ENCODE assay signal across 24 cellular contexts in genomic region chr16:5017678-5017969, GRCh38. TPM values are rescaled to one million over a fixed set of nuclear protein-coding genes. Genes with fewer than 3 reads are reported as not detected.
DNase-seq lines count a peak whose midpoint lies in the region; ATAC-seq, FAIRE-seq and TF ChIP-seq lines count a peak whose summit lies in the region.
"Had no signal": no experiment of that assay in that cellular context is flagged by ENCODE, and none has a peak within 500 bp of the region (broad histone marks: within the 10 kb centered on the region; RNA-seq: fewer than 3 reads in every experiment).

No MANE protein-coding gene starts in this region.

- H3K9me3 ChIP-seq in MG63, result no peaks in the 10 kb centered on the region

- FAIRE-seq in GM12892 (lab: Jason Lieb, UNC), result no peak
- FAIRE-seq: GM12891, H1 had no signal

- CTCF ChIA-PET in WTC11 (lab: Charles Lee), result no interaction called here

- TF ChIP-seq CTCF in dorsolateral prefrontal cortex (IDR thresholded peaks at IDR 0.05 in 54 of 56, conservative IDR thresholded peaks at IDR 0.05 in 2 of 56; ENCODE audit: low read depth in 1 of 56, partially characterized antibody in 56 of 56), result no peak
- TF ChIP-seq CTCF in WTC11 (IDR thresholded peaks at IDR 0.05), result no peak

- intact Hi-C loops in dorsolateral prefrontal cortex (cut with DNase I), result no loop called here

- H3K4me3 Mint-ChIP-seq in WTC11, result no peak overlapping the region
- H3K4me3 Mint-ChIP-seq: CD4-positive, alpha-beta memory T cell had no signal

- no peaks in the 10 kb centered on the region for H3K4me1 Mint-ChIP-seq in WTC11
- H3K4me1 Mint-ChIP-seq: CD4-positive, alpha-beta memory T cell had no signal

- H3K27me3 ChIP-seq in dorsolateral prefrontal cortex (no peaks in the 10 kb centered on the region), MG63 (no peaks in the 10 kb centered on the region)

- no peaks in the 10 kb centered on the region; the same call in 1 of the 2 replicates for H3K27me3 Mint-ChIP-seq in WTC11 (ENCODE audit: low read depth)

- peaks cover 3% of the 10 kb centered on the region; the same call in 1 of the 2 replicates for H3K9me3 Mint-ChIP-seq in WTC11

- H3K4me3 ChIP-seq in dorsolateral prefrontal cortex (no peak overlapping the region), MG63 (no peak overlapping the region)
- H3K4me3 ChIP-seq: GM23248 had no signal

- no peak for ATAC-seq in WTC11

- peak overlapping the region; percentile 85 for H3K27ac ChIP-seq in angular gyrus (ENCODE audit: low read depth, low read length)
- H3K27ac ChIP-seq in caudate nucleus (ENCODE audit: low read depth, low read length), result peak overlapping the region; percentile 93
- peak overlapping the region; percentile 54 to 99 (median 91) for H3K27ac ChIP-seq in dorsolateral prefrontal cortex
- peak overlapping the region; percentile 90 for H3K27ac ChIP-seq in substantia nigra (ENCODE audit: low read depth, low read length, poor library complexity, severe bottlenecking)
- H3K27ac ChIP-seq: GM23248 had no signal

- H3K27ac Mint-ChIP-seq in WTC11, result no peak overlapping the region
- H3K27ac Mint-ChIP-seq: CD4-positive, alpha-beta memory T cell had no signal

- H3K36me3 Mint-ChIP-seq in WTC11, result no peaks in the 10 kb centered on the region
- H3K36me3 Mint-ChIP-seq: CD4-positive, alpha-beta memory T cell had no signal

- POLR2A ChIA-PET in WTC11 (lab: Charles Lee), result interaction anchor here (1.0 kb wide), 1 partner anchor 19 kb away, joined by 4 read pairs; no protein-coding TSS in a partner anchor

- TF ChIP-seq POLR2A in GM12892 (IDR thresholded peaks at IDR 0.05; ENCODE audit: low read depth, low read length), result no peak

- H3K36me3 ChIP-seq in MG63, result no peaks in the 10 kb centered on the region

- DNase-seq in caudate nucleus (lab: John Stamatoyannopoulos, UW) (no peak), dorsolateral prefrontal cortex (no peak), substantia nigra (lab: John Stamatoyannopoulos, UW) (no peak), MG63 (no peak), GM12892 (ENCODE audit: insufficient read length) (no peak), SKM-1 (lab: John Stamatoyannopoulos, UW; ENCODE audit: unreplicated experiment) (no peak), WTC11 (ENCODE audit: low spot score) (no peak)
- DNase-seq: Calu3; CD4-positive, alpha-beta memory T cell; COR-L47; DMS53; DMS79 treated with DMSO at 0.1 percent for 48 hours; GF-D8; GM23248; H7; HCEC 1CT had no signal

TF ChIP-seq in WTC11, 78 proteins besides CTCF, POLR2A, EP300 and RAD21 (continues in another document):
- no peak for TF ChIP-seq ATF6 (CRISPR knock-in tag; IDR thresholded peaks at IDR 0.05)
- no peak for TF ChIP-seq MXD4 (CRISPR knock-in tag; IDR thresholded peaks at IDR 0.05; ENCODE audit: borderline replicate concordance)
- no peak for TF ChIP-seq ZMAT4 (CRISPR knock-in tag; IDR thresholded peaks at IDR 0.05)
- no peak for TF ChIP-seq ZNF425 (CRISPR knock-in tag; conservative IDR thresholded peaks at IDR 0.05)
- no peak for TF ChIP-seq FOXP4 (CRISPR knock-in tag; IDR thresholded peaks at IDR 0.05)
- TF ChIP-seq NFE2L1 (CRISPR knock-in tag; IDR thresholded peaks at IDR 0.05), result no peak
- TF ChIP-seq STAT6 (CRISPR knock-in tag; conservative IDR thresholded peaks at IDR 0.05; ENCODE audit: low read depth), result no peak

RNA-seq across cellular contexts. Expression of gene NAGPA, which starts 16.1 kb away (rescaled TPM):
- total RNA-seq in dorsolateral prefrontal cortex (10 to 100 TPM; 29.1 to 81.0 (median 49.0) TPM), WTC11 (2021) (9.3 to 12.5 TPM (median 10.7 TPM) in 3 replicates)
- total RNA-seq in MG63 (2014; rRNA removed; shearing (Covaris generic); ENCODE audit: low replicate concordance), result 43.8 and 55.4 TPM in 2 replicates
- polyA plus RNA-seq in GM12892 (2012; ENCODE audit: missing spikeins), result 4.3 TPM

RNA-seq across cellular contexts. Expression of gene C16orf89, which starts 48.1 kb away (rescaled TPM):
- 10 to 100 TPM in 116 of 120 experiments, 1 to 10 TPM in 4; 7.8 to 64.9 (median 22.1) TPM for total RNA-seq in dorsolateral prefrontal cortex
- not detected in 2 replicates for total RNA-seq in MG63 (2014; rRNA removed; shearing (Covaris generic); ENCODE audit: low replicate concordance)
- polyA plus RNA-seq in GM12892 (2012; ENCODE audit: missing spikeins), result 0.23 TPM
- total RNA-seq in WTC11 (2021), result 1.4 to 1.8 TPM (median 1.8 TPM) in 3 replicates
- total RNA-seq: A172; A673; Calu3; CD4-positive, alpha-beta memory T cell; Daoy; G401; GM23248 had no signal
- polyA plus RNA-seq: BJ; CD4-positive, alpha-beta memory T cell; GM23248 had no signal

RNA-seq across cellular contexts. Expression of gene ALG1, which starts 54.0 kb away (rescaled TPM):
- total RNA-seq in dorsolateral prefrontal cortex (10 to 100 TPM; 14.4 to 28.9 (median 21.0) TPM), WTC11 (2021) (25.7 to 31.4 TPM (median 26.2 TPM) in 3 replicates)
- total RNA-seq in MG63 (2014; rRNA removed; shearing (Covaris generic); ENCODE audit: low replicate concordance), result 30.4 and 53.2 TPM in 2 replicates
- 8.6 TPM for polyA plus RNA-seq in GM12892 (2012; ENCODE audit: missing spikeins)

RNA-seq across cellular contexts. Expression of gene SEC14L5, which starts 59.5 kb away (rescaled TPM):
- total RNA-seq in dorsolateral prefrontal cortex (100 to 1,000 TPM in 6 of 120 experiments, 10 to 100 TPM in 114; 34.5 to 145 (median 61.7) TPM), WTC11 (2021) (2.1 to 2.4 TPM (median 2.3 TPM) in 3 replicates)
- total RNA-seq in MG63 (2014; rRNA removed; shearing (Covaris generic); ENCODE audit: low replicate concordance), result not detected in 2 replicates
- polyA plus RNA-seq in GM12892 (2012; ENCODE audit: missing spikeins), result not detected
- total RNA-seq: A172; CD4-positive, alpha-beta memory T cell; GM23248 had no signal
- polyA plus RNA-seq: BJ; CD4-positive, alpha-beta memory T cell; GM23248 had no signal
